In the genomic region with DNA sequence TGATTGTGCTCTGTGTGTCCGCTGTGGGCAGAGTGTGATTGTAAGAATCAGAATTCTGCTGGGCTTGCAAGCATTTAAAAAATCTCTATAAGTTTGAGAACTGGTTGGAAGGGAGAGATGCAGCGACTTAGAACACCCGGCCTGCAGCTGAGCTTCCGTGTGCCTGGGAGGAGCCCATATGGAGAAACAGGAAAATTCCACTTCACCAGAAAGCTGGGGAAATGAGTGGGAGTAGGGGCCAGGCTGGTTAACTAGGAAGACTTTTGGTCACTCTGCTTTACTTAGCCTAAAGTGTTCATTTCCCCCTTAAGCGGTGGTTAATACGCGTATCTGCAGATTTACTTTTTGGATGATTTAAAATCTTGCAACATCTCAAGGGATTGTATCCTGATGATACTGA, we compare ENCODE assay signal across 26 cellular contexts.
A peak's percentile ranks its signal among the peaks of the same experiment; 100 is the strongest.
DNase-seq lines count a peak whose midpoint lies in the region; ATAC-seq and TF ChIP-seq lines count a peak whose summit lies in the region.
"Had no signal": no experiment of that assay in that cellular context is flagged by ENCODE, and none has a peak within 500 bp of the region (broad histone marks: within the 10 kb centered on the region; RNA-seq: fewer than 3 reads in every experiment).

No MANE protein-coding gene starts in this region.

- no peaks in the 10 kb centered on the region for H3K36me3 Mint-ChIP-seq in neural crest cell (ENCODE audit: low read depth)
- no peaks in the 10 kb centered on the region for H3K36me3 Mint-ChIP-seq in CD4-positive, alpha-beta memory T cell
- H3K36me3 Mint-ChIP-seq: activated naive CD4-positive, alpha-beta T cell treated with anti-CD3 and anti-CD28 coated beads, Interleukin-2, amount 10 ng/mL, durations not matched to agents 7 days and 5 days; CD8-positive, alpha-beta memory T cell; stimulated activated naive B cell treated with anti-CD40 and anti-IgM and Interleukin-4, amounts not matched to agents 10 μg/mL and 1 μg/mL and 100 μg/mL, for 72 hours had no signal

- H3K4me1 Mint-ChIP-seq in neural crest cell: peaks cover 57% of the 10 kb centered on the region
- peaks cover 0 to 1% (median under 1%) of the 10 kb centered on the region in 4 donors for H3K4me1 Mint-ChIP-seq in CD4-positive, alpha-beta memory T cell
- H3K4me1 Mint-ChIP-seq: activated CD4-positive, alpha-beta memory T cell treated with anti-CD3 and anti-CD28 coated beads, Interleukin-2, amount 10 ng/mL, durations not matched to agents 7 days and 5 days; activated naive CD4-positive, alpha-beta T cell treated with anti-CD3 and anti-CD28 coated beads, Interleukin-2, amount 10 ng/mL, durations not matched to agents 7 days and 5 days; B cell; stimulated activated naive B cell treated with anti-CD40 and anti-IgM and Interleukin-4, amounts not matched to agents 10 μg/mL and 1 μg/mL and 100 μg/mL, for 72 hours had no signal

- H3K4me1 ChIP-seq in tibial artery: peaks cover 0 to 88% (median 61%) of the 10 kb centered on the region in 4 donors
- no peaks in the 10 kb centered on the region for H3K4me1 ChIP-seq in CD4-positive, alpha-beta memory T cell (ENCODE audit: insufficient read depth, low read length)

- H3K4me3 ChIP-seq in coronary artery (peak overlapping the region; percentile 29), tibial artery (no peak overlapping the region)
- H3K4me3 ChIP-seq in CD4-positive, alpha-beta memory T cell (ENCODE audit: low read length in 2 of 2): no peak overlapping the region
- H3K4me3 ChIP-seq: HAP-1, Peyer's patch, psoas muscle, uterus had no signal

- POLR2A ChIA-PET in CD4-positive, alpha-beta memory T cell (lab: Charles Lee; ENCODE audit: partially characterized antibody): no interaction called here

- intact Hi-C loops in left ventricle myocardium superior (cut with micrococcal nuclease): no loop called here
- intact Hi-C loops in Right ventricle myocardium inferior (cut with DNase I): loop anchor here (5.0 kb wide), 1 partner anchor 35 kb away; no protein-coding TSS in a partner anchor
- intact Hi-C loops in tibial artery (cut with DNase I; ENCODE audit: low total_unique reads): loop anchor here (10.0 kb wide), 1 partner anchor 67 kb away; the partner anchor contains the start of gene TCF7L2
- intact Hi-C loops in CD4-positive, alpha-beta memory T cell (cut with micrococcal nuclease): no loop called here

- peak overlapping the region; percentile 40 for H3K27ac Mint-ChIP-seq in neural crest cell (ENCODE audit: unreplicated experiment)
- no peak overlapping the region for H3K27ac Mint-ChIP-seq in CD4-positive, alpha-beta memory T cell
- H3K27ac Mint-ChIP-seq: activated CD4-positive, alpha-beta memory T cell treated with anti-CD3 and anti-CD28 coated beads, Interleukin-2, amount 10 ng/mL, durations not matched to agents 7 days and 5 days; activated naive CD4-positive, alpha-beta T cell treated with anti-CD3 and anti-CD28 coated beads, Interleukin-2, amount 10 ng/mL, durations not matched to agents 7 days and 5 days; B cell; stimulated activated naive B cell treated with anti-CD40 and anti-IgM and Interleukin-4, amounts not matched to agents 10 μg/mL and 1 μg/mL and 100 μg/mL, for 72 hours; T-helper 2 cell treated with Interferon-gamma antibody and Interleukin-4, amounts not matched to agents 5 μg/mL and 100 μg/mL, for 36 hours had no signal

- no peak for TF ChIP-seq CTCF in coronary artery (IDR thresholded peaks at IDR 0.05)
- no peak for TF ChIP-seq CTCF in neural crest cell (conservative IDR thresholded peaks at IDR 0.05)
- TF ChIP-seq CTCF in tibial artery (IDR thresholded peaks at IDR 0.05): no peak

- H3K9me3 Mint-ChIP-seq in neural crest cell: no peaks in the 10 kb centered on the region
- no peaks in the 10 kb centered on the region for H3K9me3 Mint-ChIP-seq in CD4-positive, alpha-beta memory T cell
- H3K9me3 Mint-ChIP-seq: activated CD4-positive, alpha-beta memory T cell treated with anti-CD3 and anti-CD28 coated beads, Interleukin-2, amount 10 ng/mL, durations not matched to agents 7 days and 5 days; activated naive CD4-positive, alpha-beta T cell treated with anti-CD3 and anti-CD28 coated beads, Interleukin-2, amount 10 ng/mL, durations not matched to agents 7 days and 5 days; CD8-positive, alpha-beta memory T cell; stimulated activated naive B cell treated with anti-CD40 and anti-IgM and Interleukin-4, amounts not matched to agents 10 μg/mL and 1 μg/mL and 100 μg/mL, for 72 hours; T-helper 2 cell treated with Interferon-gamma antibody and Interleukin-4, amounts not matched to agents 5 μg/mL and 100 μg/mL, for 36 hours had no signal

- H3K4me3 Mint-ChIP-seq in neural crest cell: no peak overlapping the region
- no peak overlapping the region for H3K4me3 Mint-ChIP-seq in CD4-positive, alpha-beta memory T cell
- H3K4me3 Mint-ChIP-seq: activated CD4-positive, alpha-beta memory T cell treated with anti-CD3 and anti-CD28 coated beads, Interleukin-2, amount 10 ng/mL, durations not matched to agents 7 days and 5 days; activated naive CD4-positive, alpha-beta T cell treated with anti-CD3 and anti-CD28 coated beads, Interleukin-2, amount 10 ng/mL, durations not matched to agents 7 days and 5 days; B cell; CD8-positive, alpha-beta memory T cell; stimulated activated naive B cell treated with anti-CD40 and anti-IgM and Interleukin-4, amounts not matched to agents 10 μg/mL and 1 μg/mL and 100 μg/mL, for 72 hours; T-helper 2 cell treated with Interferon-gamma antibody and Interleukin-4, amounts not matched to agents 5 μg/mL and 100 μg/mL, for 36 hours had no signal

- DNase-seq in left ventricle myocardium superior (no peak), Right ventricle myocardium inferior (ENCODE audit: missing footprints) (no peak), coronary artery (ENCODE audit: low spot score) (no peak), neural crest cell (ENCODE audit: low read depth, low spot score) (no peak), tibial artery (no peak), GM19238 (ENCODE audit: insufficient read length, low spot score) (no peak)
- no peak for DNase-seq in CD4-positive, alpha-beta memory T cell
- DNase-seq: activated CD4-positive, alpha-beta memory T cell treated with anti-CD3 and anti-CD28 coated beads, Interleukin-2, amount 10 ng/mL, durations not matched to agents 7 days and 5 days; activated CD8-positive, alpha-beta memory T cell treated with anti-CD3 and anti-CD28 coated beads, Interleukin-2, amount 50 U/mL, for 4 hours; activated naive CD4-positive, alpha-beta T cell treated with anti-CD3 and anti-CD28 coated beads, Interleukin-2, amount 10 ng/mL, durations not matched to agents 7 days and 5 days; amniotic stem cell; CD8-positive, alpha-beta memory T cell; DMS 273 treated with DMSO at 0.1 percent for 48 hours; effector memory CD4-positive, alpha-beta T cell; glutamatergic neuron; Karpas-422; NCI-H1417 treated with DMSO at 0.1 percent for 48 hours; NCI-H2107; psoas muscle; stimulated activated naive B cell treated with anti-CD40 and anti-IgM and Interleukin-4, amounts not matched to agents 10 μg/mL and 1 μg/mL and 100 μg/mL, for 72 hours had no signal

- peak overlapping the region; percentile 9 to 20 for H3K27ac ChIP-seq in coronary artery
- peak overlapping the region; percentile 51 for H3K27ac ChIP-seq in tibial artery
- H3K27ac ChIP-seq in CD4-positive, alpha-beta memory T cell (ENCODE audit: low read depth, low read length): no peak overlapping the region

- CTCF ChIA-PET in CD4-positive, alpha-beta memory T cell (lab: Charles Lee; ENCODE audit: partially characterized antibody): no interaction called here

- peak; percentile 14 for ATAC-seq in left ventricle myocardium superior
- no peak for ATAC-seq in Right ventricle myocardium inferior
- ATAC-seq in GM21786 (IDR thresholded peaks at IDR 0.05; ENCODE audit: unreplicated experiment): no peak
- ATAC-seq: stimulated activated naive B cell treated with anti-CD40 and anti-IgM and Interleukin-4, amounts not matched to agents 10 μg/mL and 1 μg/mL and 100 μg/mL, for 72 hours had no signal

- no peaks in the 10 kb centered on the region for H3K9me3 ChIP-seq in tibial artery
- H3K9me3 ChIP-seq in CD4-positive, alpha-beta memory T cell (ENCODE audit: control insufficient read depth in 1 of 2, low read length in 2 of 2): no peaks in the 10 kb centered on the region
- H3K9me3 ChIP-seq: HAP-1, Peyer's patch, psoas muscle, uterus had no signal

- H3K27me3 Mint-ChIP-seq in neural crest cell (ENCODE audit: low read depth): peaks cover 3% of the 10 kb centered on the region
- H3K27me3 Mint-ChIP-seq in CD4-positive, alpha-beta memory T cell: peaks cover 0 to 9% of the 10 kb centered on the region in 2 donors
- H3K27me3 Mint-ChIP-seq: CD8-positive, alpha-beta memory T cell had no signal

- no peaks in the 10 kb centered on the region for H3K36me3 ChIP-seq in tibial artery
- no peaks in the 10 kb centered on the region for H3K36me3 ChIP-seq in CD4-positive, alpha-beta memory T cell (ENCODE audit: insufficient read depth, low read length)
- H3K36me3 ChIP-seq: HAP-1, Peyer's patch, uterus had no signal

- no peaks in the 10 kb centered on the region for H3K27me3 ChIP-seq in tibial artery
- no peaks in the 10 kb centered on the region for H3K27me3 ChIP-seq in CD4-positive, alpha-beta memory T cell (ENCODE audit: insufficient read depth, low read length)
- H3K27me3 ChIP-seq: Peyer's patch, uterus had no signal

Comparison
In these comparisons a context has a peak if more than half of its experiments do, and no peak if none do; other contexts are left out.
1. intact Hi-C loops: an anchor here in Right ventricle myocardium inferior (5.0 kb wide) and tibial artery (10.0 kb wide); none called in left ventricle myocardium superior and CD4-positive, alpha-beta memory T cell.